Comparison of ENCODE assay signal across 2 cellular contexts in the genomic region with DNA sequence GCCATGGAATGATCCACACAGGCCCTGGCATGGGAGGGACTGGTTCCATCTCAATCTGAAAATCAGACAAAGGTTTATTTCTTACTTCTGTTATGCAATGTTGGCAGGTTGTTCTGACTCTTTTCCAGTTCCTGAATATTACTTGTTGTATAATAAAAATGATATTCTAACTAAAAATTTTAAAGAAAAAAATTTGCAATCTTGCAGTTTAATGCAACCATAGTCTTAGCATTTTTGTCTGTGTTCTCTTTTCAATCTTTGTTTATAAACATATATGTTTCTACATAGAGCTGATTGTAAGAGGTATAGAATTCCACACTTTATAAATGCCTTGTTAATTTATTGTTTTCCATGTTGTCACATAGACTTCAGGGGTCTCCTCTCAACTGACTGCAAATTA.
TF ChIP-seq lines count a peak whose summit lies in the region.

No MANE protein-coding gene starts in this region.

TF ChIP-seq in HepG2, 621 proteins besides CTCF, POLR2A, EP300 and RAD21:
- TF ChIP-seq MAFK (conservative IDR thresholded peaks at IDR 0.05 in 1 of 2, IDR thresholded peaks at IDR 0.05 in 1 of 2; ENCODE audit: low read length in 2 of 2) = peak; percentile 74 to 89
- peak; percentile 78 for TF ChIP-seq MAFF (IDR thresholded peaks at IDR 0.05; ENCODE audit: low read depth, low read length)
- TF ChIP-seq SMARCC2 (IDR thresholded peaks at IDR 0.05) = no peak
- TF ChIP-seq ZFY (CRISPR knock-in tag; IDR thresholded peaks at IDR 0.05) = no peak
- TF ChIP-seq ZNF569 (CRISPR knock-in tag; IDR thresholded peaks at IDR 0.05; ENCODE audit: borderline replicate concordance) = no peak
- no peak for TF ChIP-seq HNF4G (IDR thresholded peaks at IDR 0.05; ENCODE audit: borderline replicate concordance, low read depth, low read length)
- TF ChIP-seq HNF4G (CRISPR knock-in tag; IDR thresholded peaks at IDR 0.05; ENCODE audit: borderline replicate concordance, low read depth) = no peak

TF ChIP-seq in K562, 482 proteins besides CTCF, POLR2A, EP300 and RAD21:
- TF ChIP-seq ZNF316 (IDR thresholded peaks at IDR 0.05) = peak; percentile 68
- no peak for TF ChIP-seq ZNF347 (CRISPR knock-in tag; IDR thresholded peaks at IDR 0.05; ENCODE audit: low read depth)
- no peak for TF ChIP-seq SIN3A (IDR thresholded peaks at IDR 0.05; ENCODE audit: borderline replicate concordance in 2 of 2, control insufficient read depth in 1 of 2, low read depth in 2 of 2, low read length in 2 of 2)
- no peak for TF ChIP-seq CBX3 (IDR thresholded peaks at IDR 0.05; ENCODE audit: borderline replicate concordance in 1 of 2, low read length in 2 of 2)
- TF ChIP-seq RBM22 (IDR thresholded peaks at IDR 0.05; ENCODE audit: low read depth, low read length, poor library complexity, severe bottlenecking) = no peak
- TF ChIP-seq ETV5 (CRISPR knock-in tag; IDR thresholded peaks at IDR 0.05; ENCODE audit: low read depth) = no peak
- no peak for TF ChIP-seq DACH1 (IDR thresholded peaks at IDR 0.05; ENCODE audit: partially characterized antibody)
- TF ChIP-seq LCOR (CRISPR knock-in tag; IDR thresholded peaks at IDR 0.05) = no peak
- TF ChIP-seq MYBL2 (IDR thresholded peaks at IDR 0.05; ENCODE audit: low read depth) = no peak
- TF ChIP-seq MYBL2 (CRISPR knock-in tag; IDR thresholded peaks at IDR 0.05; ENCODE audit: borderline replicate concordance) = no peak
- no peak for TF ChIP-seq ZNF134 (CRISPR knock-in tag; conservative IDR thresholded peaks at IDR 0.05)
- no peak for TF ChIP-seq KDM5B (IDR thresholded peaks at IDR 0.05; ENCODE audit: insufficient replicate concordance, low read depth, low read length)
- TF ChIP-seq MAFF (IDR thresholded peaks at IDR 0.05; ENCODE audit: low read length) = peak; percentile 17; the same call in 1 of the 2 replicates
- no peak for TF ChIP-seq POLR2AphosphoS2 (IDR thresholded peaks at IDR 0.05; ENCODE audit: low read length)
- TF ChIP-seq C11orf30 (IDR thresholded peaks at IDR 0.05; ENCODE audit: low read depth) = peak; percentile 53
- no peak for TF ChIP-seq CBFA2T2 (conservative IDR thresholded peaks at IDR 0.05)
- peak; percentile 50; the same call in 1 of the 2 replicates for TF ChIP-seq MAFG (tag; conservative IDR thresholded peaks at IDR 0.05)
